11 cellular contexts compared by ENCODE assay signal in genomic region chr3:156723182-156723619, GRCh38. TPM values are rescaled to one million over a fixed set of nuclear protein-coding genes. Genes with fewer than 3 reads are reported as not detected.
DNase-seq lines count a peak whose midpoint lies in the region; ATAC-seq and TF ChIP-seq lines count a peak whose summit lies in the region.
"Had no signal": no experiment of that assay in that cellular context is flagged by ENCODE, and none has a peak within 500 bp of the region (broad histone marks: within the 10 kb centered on the region; RNA-seq: fewer than 3 reads in every experiment).

No MANE protein-coding gene starts in this region.

- H3K4me1 ChIP-seq in parathyroid adenoma = peaks cover 32% of the 10 kb centered on the region
- H3K4me1 ChIP-seq in left lung = no peaks in the 10 kb centered on the region

- H3K4me3 Mint-ChIP-seq in activated CD8-positive, alpha-beta memory T cell treated with anti-CD3 and anti-CD28 coated beads, Interleukin-2, amount 10 ng/mL, durations not matched to agents 7 days and 5 days = no peak overlapping the region
- peak overlapping the region; percentile 59 for H3K4me3 Mint-ChIP-seq in activated T-helper 17 cell treated with anti-CD3 and anti-CD28 coated beads, Interleukin-2, amount 50 U/mL, for 72 hours

- no peaks in the 10 kb centered on the region for H3K79me2 ChIP-seq in parathyroid adenoma

- H3K9me3 Mint-ChIP-seq in activated CD8-positive, alpha-beta memory T cell treated with anti-CD3 and anti-CD28 coated beads, Interleukin-2, amount 10 ng/mL, durations not matched to agents 7 days and 5 days (ENCODE audit: low read depth) = no peaks in the 10 kb centered on the region
- no peaks in the 10 kb centered on the region for H3K9me3 Mint-ChIP-seq in activated T-helper 17 cell treated with anti-CD3 and anti-CD28 coated beads, Interleukin-2, amount 50 U/mL, for 72 hours

- no peak overlapping the region for H3K4me3 ChIP-seq in parathyroid adenoma (ENCODE audit: low read depth, low read length)
- H3K4me3 ChIP-seq in left lung = no peak overlapping the region

- H2AFZ ChIP-seq in parathyroid adenoma = no peak overlapping the region

- CTCF ChIA-PET in activated CD8-positive, alpha-beta memory T cell treated with anti-CD3 and anti-CD28 coated beads, Interleukin-2, amount 10 ng/mL, durations not matched to agents 7 days and 5 days (lab: Charles Lee) = interaction anchor here (1.4 kb wide), 1 partner anchor 9 kb away, joined by 7 read pairs; no protein-coding TSS in a partner anchor

- H3K27me3 ChIP-seq in parathyroid adenoma (ENCODE audit: control insufficient read depth, insufficient read depth, low read length) (no peaks in the 10 kb centered on the region), left lung (no peaks in the 10 kb centered on the region)

- H3K4me1 Mint-ChIP-seq in activated CD8-positive, alpha-beta memory T cell treated with anti-CD3 and anti-CD28 coated beads, Interleukin-2, amount 10 ng/mL, durations not matched to agents 7 days and 5 days = peaks cover 21% of the 10 kb centered on the region
- H3K4me1 Mint-ChIP-seq in activated T-helper 17 cell treated with anti-CD3 and anti-CD28 coated beads, Interleukin-2, amount 50 U/mL, for 72 hours = peaks cover 15% of the 10 kb centered on the region

- TF ChIP-seq CTCF in parathyroid adenoma (IDR thresholded peaks at IDR 0.05) = no peak
- no peak for TF ChIP-seq CTCF in left lung (IDR thresholded peaks at IDR 0.05)

- H3K9me3 ChIP-seq in parathyroid adenoma (ENCODE audit: control insufficient read depth, low read length) (no peaks in the 10 kb centered on the region), left lung (no peaks in the 10 kb centered on the region)

- ATAC-seq in activated CD8-positive, alpha-beta memory T cell treated with anti-CD3 and anti-CD28 coated beads, Interleukin-2, amount 10 ng/mL, durations not matched to agents 7 days and 5 days = peak; percentile 45
- peak; percentile 29 for ATAC-seq in HG02678 (IDR thresholded peaks at IDR 0.05; ENCODE audit: unreplicated experiment)
- peak; percentile 94 for ATAC-seq in activated T-helper 17 cell treated with anti-CD3 and anti-CD28 coated beads, Interleukin-2, amount 50 U/mL, for 72 hours (replicated peaks)
- ATAC-seq in left lung = no peak
- ATAC-seq: HCT116, sciatic nerve had no signal

- DNase-seq in activated CD8-positive, alpha-beta memory T cell treated with anti-CD3 and anti-CD28 coated beads, Interleukin-2, amount 10 ng/mL, durations not matched to agents 7 days and 5 days = no peak
- no peak for DNase-seq in activated CD8-positive, alpha-beta memory T cell treated with anti-CD3 and anti-CD28 coated beads, Interleukin-2, amount 50 U/mL, for 48 hours
- DNase-seq in left lung (no peak), T1000 (lab: John Stamatoyannopoulos, UW) (no peak), NK-92 (lab: John Stamatoyannopoulos, UW; ENCODE audit: unreplicated experiment) (no peak)
- DNase-seq: activated effector memory CD4-positive, alpha-beta T cell treated with Interleukin-2 at 50 U/mL for 16 hours had no signal

- intact Hi-C loops in left lung (cut with DNase I) = no loop called here

- H3K4me2 ChIP-seq in parathyroid adenoma (ENCODE audit: low read length) = no peak overlapping the region

- H3K36me3 Mint-ChIP-seq in activated CD8-positive, alpha-beta memory T cell treated with anti-CD3 and anti-CD28 coated beads, Interleukin-2, amount 10 ng/mL, durations not matched to agents 7 days and 5 days = peaks cover 11% of the 10 kb centered on the region
- H3K36me3 Mint-ChIP-seq in activated T-helper 17 cell treated with anti-CD3 and anti-CD28 coated beads, Interleukin-2, amount 50 U/mL, for 72 hours (ENCODE audit: low read depth) = peaks cover 11% of the 10 kb centered on the region

- H3K36me3 ChIP-seq in parathyroid adenoma (ENCODE audit: control insufficient read depth, insufficient read depth, low read length) (no peaks in the 10 kb centered on the region), left lung (no peaks in the 10 kb centered on the region)

- H3K27ac ChIP-seq in parathyroid adenoma (peak overlapping the region; percentile 56), left lung (no peak overlapping the region)

- no peak overlapping the region for H3K9ac ChIP-seq in parathyroid adenoma

- peak overlapping the region; percentile 5 for H3K27ac Mint-ChIP-seq in activated CD8-positive, alpha-beta memory T cell treated with anti-CD3 and anti-CD28 coated beads, Interleukin-2, amount 10 ng/mL, durations not matched to agents 7 days and 5 days
- H3K27ac Mint-ChIP-seq in activated T-helper 17 cell treated with anti-CD3 and anti-CD28 coated beads, Interleukin-2, amount 50 U/mL, for 72 hours = peak overlapping the region; percentile 96

- H3K27me3 Mint-ChIP-seq in activated CD8-positive, alpha-beta memory T cell treated with anti-CD3 and anti-CD28 coated beads, Interleukin-2, amount 10 ng/mL, durations not matched to agents 7 days and 5 days = no peaks in the 10 kb centered on the region
- no peaks in the 10 kb centered on the region for H3K27me3 Mint-ChIP-seq in activated T-helper 17 cell treated with anti-CD3 and anti-CD28 coated beads, Interleukin-2, amount 50 U/mL, for 72 hours

RNA-seq across cellular contexts. Expression of gene TIPARP, which starts 48.8 kb away (rescaled TPM):
- 10 to 100 TPM; 31.6 to 42.8 TPM for total RNA-seq in activated CD8-positive, alpha-beta memory T cell treated with anti-CD3 and anti-CD28 coated beads, Interleukin-2, amount 10 ng/mL, durations not matched to agents 7 days and 5 days
- total RNA-seq in activated T-helper 17 cell treated with anti-CD3 and anti-CD28 coated beads, Interleukin-2, amount 50 U/mL, for 72 hours = 10 to 100 TPM; 44.4 to 57.3 TPM
- total RNA-seq in left lung = 10 to 100 TPM; 47.7 to 49.5 TPM
